19 cellular contexts compared by ENCODE assay signal in genomic region chr3:115706311-115706829, GRCh38.
"Had no signal": no experiment of that assay in that cellular context is flagged by ENCODE, and none has a peak within 500 bp of the region (broad histone marks: within the 10 kb centered on the region; RNA-seq: fewer than 3 reads in every experiment).

No MANE protein-coding gene starts in this region.

- H3K27me3 ChIP-seq: gastroesophageal sphincter, heart right ventricle, upper lobe of left lung had no signal

- H3K27ac ChIP-seq: gastroesophageal sphincter, heart right ventricle, neutrophil, upper lobe of left lung had no signal

- H3K27ac Mint-ChIP-seq: activated CD8-positive, alpha-beta T cell treated with anti-CD3 and anti-CD28 coated beads for 36 hours; naive thymus-derived CD8-positive, alpha-beta T cell; T-helper 17 cell; WTC11 had no signal

- ATAC-seq: activated CD8-positive, alpha-beta T cell treated with anti-CD3 and anti-CD28 coated beads for 36 hours; activated T-cell treated with anti-CD3 and anti-CD28 coated beads, Interleukin-2, amount 50 U/mL, for 4 hours; gastroesophageal sphincter; heart right ventricle; mucosa of descending colon; naive thymus-derived CD8-positive, alpha-beta T cell; stimulated activated naive CD8-positive, alpha-beta T cell treated with anti-CD3 and anti-CD28 coated beads, Interleukin-15, Interleukin-2, amounts not matched to agents 100 U/mL and 50 U/mL, for 24 hours; T-helper 17 cell; WTC11 had no signal

- H3K4me3 ChIP-seq: gastroesophageal sphincter, heart right ventricle, mucosa of descending colon, upper lobe of left lung had no signal

- H3K4me1 ChIP-seq: heart right ventricle, upper lobe of left lung had no signal

- DNase-seq: activated CD4-positive, alpha-beta T cell treated with anti-CD3 and anti-CD28 coated beads for 48 hours; activated CD8-positive, alpha-beta T cell treated with anti-CD3 and anti-CD28 coated beads for 36 hours; activated effector memory CD4-positive, alpha-beta T cell treated with Interleukin-2 at 50 U/mL for 16 hours; activated naive CD4-positive, alpha-beta T cell treated with anti-CD3 and anti-CD28 coated beads, Interleukin-2, amount 50 U/mL, for 16 hours; activated T-cell treated with anti-CD3 and anti-CD28 coated beads, Interleukin-2, amount 50 U/mL, for 4 hours; effector CD8-positive, alpha-beta T cell; heart right ventricle; mucosa of descending colon; naive thymus-derived CD8-positive, alpha-beta T cell; posterior cingulate gyrus; retina; small intestine; stimulated activated naive CD8-positive, alpha-beta T cell treated with anti-CD3 and anti-CD28 coated beads, Interleukin-15, Interleukin-2, amounts not matched to agents 100 U/mL and 50 U/mL, for 24 hours; T-helper 17 cell; upper lobe of left lung had no signal

- H3K9me3 ChIP-seq: gastroesophageal sphincter, mucosa of descending colon, neutrophil, upper lobe of left lung had no signal

- H3K36me3 ChIP-seq: gastroesophageal sphincter, heart right ventricle, neutrophil, upper lobe of left lung had no signal

- H3K36me3 Mint-ChIP-seq: naive thymus-derived CD8-positive, alpha-beta T cell; WTC11 had no signal

- H3K9me3 Mint-ChIP-seq: activated CD8-positive, alpha-beta T cell treated with anti-CD3 and anti-CD28 coated beads for 36 hours; activated T-cell treated with anti-CD3 and anti-CD28 coated beads, Interleukin-2, amount 50 U/mL, for 4 hours; brain; naive thymus-derived CD8-positive, alpha-beta T cell; WTC11 had no signal
